ENCODE assay signal across 1 cellular context in genomic region chr18:9474983-9475642, GRCh38.
TF ChIP-seq lines count a peak whose summit lies in the region.

Gene RALBP1, plus strand, starts transcription at chr18:9475513. Its CDS starts 37,533 bp downstream, at chr18:9513046.

TF ChIP-seq in K562, 482 proteins besides CTCF, POLR2A, EP300 and RAD21 (continued from another document):
- 0 out of 2 replicates have a peak, but pooled peaks have one; percentile 27 for TF ChIP-seq HDAC8 (tag; IDR thresholded peaks at IDR 0.05)
- TF ChIP-seq IRF2 (CRISPR knock-in tag; IDR thresholded peaks at IDR 0.05), result no peak
- TF ChIP-seq HNRNPUL1 (IDR thresholded peaks at IDR 0.05; ENCODE audit: low read length), result no peak
- peak; percentile 66; the same call in 1 of the 2 replicates for TF ChIP-seq ZNF75A (CRISPR knock-in tag; IDR thresholded peaks at IDR 0.05)
- TF ChIP-seq, protein P1, sequence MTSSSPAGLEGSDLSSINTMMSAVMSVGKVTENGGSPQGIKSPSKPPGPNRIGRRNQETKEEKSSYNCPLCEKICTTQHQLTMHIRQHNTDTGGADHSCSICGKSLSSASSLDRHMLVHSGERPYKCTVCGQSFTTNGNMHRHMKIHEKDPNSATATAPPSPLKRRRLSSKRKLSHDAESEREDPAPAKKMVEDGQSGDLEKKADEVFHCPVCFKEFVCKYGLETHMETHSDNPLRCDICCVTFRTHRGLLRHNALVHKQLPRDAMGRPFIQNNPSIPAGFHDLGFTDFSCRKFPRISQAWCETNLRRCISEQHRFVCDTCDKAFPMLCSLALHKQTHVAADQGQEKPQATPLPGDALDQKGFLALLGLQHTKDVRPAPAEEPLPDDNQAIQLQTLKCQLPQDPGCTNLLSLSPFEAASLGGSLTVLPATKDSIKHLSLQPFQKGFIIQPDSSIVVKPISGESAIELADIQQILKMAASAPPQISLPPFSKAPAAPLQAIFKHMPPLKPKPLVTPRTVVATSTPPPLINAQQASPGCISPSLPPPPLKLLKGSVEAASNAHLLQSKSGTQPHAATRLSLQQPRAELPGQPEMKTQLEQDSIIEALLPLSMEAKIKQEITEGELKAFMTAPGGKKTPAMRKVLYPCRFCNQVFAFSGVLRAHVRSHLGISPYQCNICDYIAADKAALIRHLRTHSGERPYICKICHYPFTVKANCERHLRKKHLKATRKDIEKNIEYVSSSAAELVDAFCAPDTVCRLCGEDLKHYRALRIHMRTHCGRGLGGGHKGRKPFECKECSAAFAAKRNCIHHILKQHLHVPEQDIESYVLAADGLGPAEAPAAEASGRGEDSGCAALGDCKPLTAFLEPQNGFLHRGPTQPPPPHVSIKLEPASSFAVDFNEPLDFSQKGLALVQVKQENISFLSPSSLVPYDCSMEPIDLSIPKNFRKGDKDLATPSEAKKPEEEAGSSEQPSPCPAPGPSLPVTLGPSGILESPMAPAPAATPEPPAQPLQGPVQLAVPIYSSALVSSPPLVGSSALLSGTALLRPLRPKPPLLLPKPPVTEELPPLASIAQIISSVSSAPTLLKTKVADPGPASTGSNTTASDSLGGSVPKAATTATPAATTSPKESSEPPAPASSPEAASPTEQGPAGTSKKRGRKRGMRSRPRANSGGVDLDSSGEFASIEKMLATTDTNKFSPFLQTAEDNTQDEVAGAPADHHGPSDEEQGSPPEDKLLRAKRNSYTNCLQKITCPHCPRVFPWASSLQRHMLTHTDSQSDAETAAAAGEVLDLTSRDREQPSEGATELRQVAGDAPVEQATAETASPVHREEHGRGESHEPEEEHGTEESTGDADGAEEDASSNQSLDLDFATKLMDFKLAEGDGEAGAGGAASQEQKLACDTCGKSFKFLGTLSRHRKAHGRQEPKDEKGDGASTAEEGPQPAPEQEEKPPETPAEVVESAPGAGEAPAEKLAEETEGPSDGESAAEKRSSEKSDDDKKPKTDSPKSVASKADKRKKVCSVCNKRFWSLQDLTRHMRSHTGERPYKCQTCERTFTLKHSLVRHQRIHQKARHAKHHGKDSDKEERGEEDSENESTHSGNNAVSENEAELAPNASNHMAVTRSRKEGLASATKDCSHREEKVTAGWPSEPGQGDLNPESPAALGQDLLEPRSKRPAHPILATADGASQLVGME (CRISPR knock-in tag; IDR thresholded peaks at IDR 0.05), result peak; percentile 90; the same call in 1 of the 2 replicates
- peak; percentile 69; the same call in 1 of the 2 replicates for TF ChIP-seq TOE1 (IDR thresholded peaks at IDR 0.05; ENCODE audit: borderline replicate concordance)
- no peak for TF ChIP-seq TOE1 (CRISPR knock-in tag; IDR thresholded peaks at IDR 0.05; ENCODE audit: borderline replicate concordance, low read depth)
- TF ChIP-seq ZC3H8 (IDR thresholded peaks at IDR 0.05), result no peak
- TF ChIP-seq SOX6 (IDR thresholded peaks at IDR 0.05), result peak; percentile 57
- TF ChIP-seq TAL1 (IDR thresholded peaks at IDR 0.05), result no peak
- peak; percentile 33; the same call in 1 of the 2 replicates for TF ChIP-seq RB1 (IDR thresholded peaks at IDR 0.05; ENCODE audit: low read depth)
- TF ChIP-seq SP1 (CRISPR knock-in tag; IDR thresholded peaks at IDR 0.05), result peak; percentile 63
- TF ChIP-seq ETV5 (CRISPR knock-in tag; IDR thresholded peaks at IDR 0.05; ENCODE audit: low read depth), result no peak; the same call in 1 of the 2 replicates
- TF ChIP-seq CCNT2 (IDR thresholded peaks at IDR 0.05; ENCODE audit: borderline replicate concordance, extremely low read depth, insufficient read length, low read depth, low read length), result peak; percentile 95
- no peak for TF ChIP-seq ZFP36 (IDR thresholded peaks at IDR 0.05; ENCODE audit: low read depth, low read length, partially characterized antibody)
- 0 out of 2 replicates have a peak, but pooled peaks have one; percentile 25 for TF ChIP-seq ARID1B (IDR thresholded peaks at IDR 0.05)
- peak; percentile 97 to 98 for TF ChIP-seq NRF1 (conservative IDR thresholded peaks at IDR 0.05 in 1 of 2, IDR thresholded peaks at IDR 0.05 in 1 of 2)
- 0 out of 2 replicates have a peak, but pooled peaks have one; percentile 64 for TF ChIP-seq ELF4 (CRISPR knock-in tag; IDR thresholded peaks at IDR 0.05)
- peak; percentile 90 for TF ChIP-seq GTF2E2 (tag; IDR thresholded peaks at IDR 0.05)
- peak; percentile 39; the same call in 1 of the 2 replicates for TF ChIP-seq TEAD4 (IDR thresholded peaks at IDR 0.05; ENCODE audit: low read length)
- no peak for TF ChIP-seq TEAD4 (CRISPR knock-in tag; IDR thresholded peaks at IDR 0.05; ENCODE audit: borderline replicate concordance)
TF ChIP-seq in K562: peak in this region for 176.
